Comparison of ENCODE assay signal across 13 cellular contexts in the genomic region with DNA sequence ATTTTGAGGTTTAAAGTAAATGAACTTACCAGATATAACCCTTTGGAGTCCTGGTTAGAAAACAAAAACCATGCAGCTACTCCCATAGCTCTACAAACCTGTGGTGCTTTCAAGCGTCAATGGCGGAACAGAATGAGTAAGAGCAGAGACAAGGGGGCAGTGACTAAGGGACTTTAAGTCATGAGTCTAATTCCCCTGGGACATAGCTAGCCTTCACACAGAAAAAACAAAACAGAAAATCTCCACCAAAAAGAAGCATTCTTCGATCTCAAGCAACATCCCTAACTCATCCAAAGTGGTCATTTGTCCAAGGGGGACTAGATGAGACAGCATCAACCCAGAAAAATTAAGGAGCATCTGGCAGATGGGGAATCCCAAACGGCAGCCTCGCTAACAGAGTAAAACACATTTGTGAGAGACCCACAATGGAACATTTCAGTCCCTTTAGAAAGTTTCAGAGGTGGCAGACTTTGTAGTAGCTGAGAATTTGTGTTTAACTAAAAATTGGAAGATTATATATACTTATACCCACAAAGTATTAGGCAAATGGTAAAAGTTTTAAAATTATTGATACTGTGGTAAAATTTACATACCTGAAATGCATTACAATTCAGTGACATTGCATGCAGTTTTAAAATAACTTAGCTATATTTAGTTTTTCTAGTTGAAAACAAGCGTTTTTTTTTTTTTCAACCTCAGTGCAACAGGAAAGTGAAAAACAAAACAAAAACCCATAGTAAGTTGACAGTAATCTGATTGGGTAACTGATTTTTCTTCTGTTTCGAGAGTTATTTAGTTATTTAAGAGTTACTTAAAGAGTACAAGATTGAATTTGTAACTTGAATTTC.
A peak's percentile ranks its signal among the peaks of the same experiment; 100 is the strongest.
DNase-seq lines count a peak whose midpoint lies in the region; ATAC-seq and TF ChIP-seq lines count a peak whose summit lies in the region.
"Had no signal": no experiment of that assay in that cellular context is flagged by ENCODE, and none has a peak within 500 bp of the region (broad histone marks: within the 10 kb centered on the region; RNA-seq: fewer than 3 reads in every experiment).

No MANE protein-coding gene starts in this region.

- H3F3A ChIP-seq in PC-3 (ENCODE audit: low read length, unreplicated experiment): no peaks in the 10 kb centered on the region

- no peaks in the 10 kb centered on the region for H3K9me3 Mint-ChIP-seq in IgD-negative memory B cell
- H3K9me3 Mint-ChIP-seq: neural crest cell had no signal

- TF ChIP-seq POLR2A in body of pancreas (IDR thresholded peaks at IDR 0.05) (no peak), uterus (IDR thresholded peaks at IDR 0.05) (no peak)

- H3K36me3 Mint-ChIP-seq in IgD-negative memory B cell: peaks cover 1% of the 10 kb centered on the region

- intact Hi-C loops in A673 (cut with micrococcal nuclease; ENCODE audit: unreplicated experiment): no loop called here
- intact Hi-C loops in body of pancreas (cut with DNase I): no loop called here
- intact Hi-C loops in uterus (cut with DNase I; ENCODE audit: low total_unique reads): no loop called here
- intact Hi-C loops in PC-3 (cut with micrococcal nuclease): no loop called here

- WGBS in body of pancreas, 2 donors: 78 to 83% methylated on average over 7 of the region's 7 CpGs

- H2AFZ ChIP-seq in PC-3 (ENCODE audit: low read length): no peak overlapping the region

- H3K4me1 Mint-ChIP-seq in IgD-negative memory B cell: peaks cover 10 to 19% (median 12%) of the 10 kb centered on the region in 3 donors

- DNase-seq in A673 (ENCODE audit: low spot score) (peak; percentile 33), body of pancreas (no peak), uterus (no peak), NCI-H2171 (lab: John Stamatoyannopoulos, UW) (no peak), PC-3 (no peak)
- DNase-seq: ACHN, H7, head of caudate nucleus, NCI-H748 treated with DMSO at 0.1 percent for 48 hours had no signal

- H3K9me2 ChIP-seq in PC-3 (replicated peaks; ENCODE audit: low read length): no peaks in the 10 kb centered on the region

- H3K27me3 Mint-ChIP-seq in IgD-negative memory B cell: no peaks in the 10 kb centered on the region

- no peaks in the 10 kb centered on the region for H3K27me3 ChIP-seq in A673 (replicated peaks; ENCODE audit: insufficient read depth, low read depth, low read length, poor library complexity)
- no peaks in the 10 kb centered on the region for H3K27me3 ChIP-seq in body of pancreas
- no peaks in the 10 kb centered on the region for H3K27me3 ChIP-seq in uterus
- H3K27me3 ChIP-seq in PC-3 (ENCODE audit: low read length): no peaks in the 10 kb centered on the region

- no peaks in the 10 kb centered on the region for H3K36me3 ChIP-seq in A673 (ENCODE audit: insufficient read depth, low read length, poor library complexity, severe bottlenecking)
- no peaks in the 10 kb centered on the region for H3K36me3 ChIP-seq in body of pancreas (replicated peaks in 1 of 2; ENCODE audit: insufficient read depth in 1 of 2, low read depth in 2 of 2)
- H3K36me3 ChIP-seq in uterus: no peaks in the 10 kb centered on the region
- H3K36me3 ChIP-seq in PC-3 (ENCODE audit: low read depth, low read length): no peaks in the 10 kb centered on the region

- H3K27ac Mint-ChIP-seq in IgD-negative memory B cell: peak overlapping the region; percentile 71 to 96 (median 90)

- no peak overlapping the region for H3K9ac ChIP-seq in PC-3 (ENCODE audit: low read length)

- peak overlapping the region; percentile 53 to 92 (median 82) for H3K4me3 Mint-ChIP-seq in IgD-negative memory B cell
- H3K4me3 Mint-ChIP-seq: neural crest cell had no signal

- CTCF ChIA-PET in A673 (lab: Charles Lee): no interaction called here
- CTCF ChIA-PET in PC-3 (lab: Charles Lee): no interaction called here

- H3K27ac ChIP-seq in A673 (ENCODE audit: low read depth, low read length, poor library complexity, severe bottlenecking) (no peak overlapping the region), body of pancreas (no peak overlapping the region), uterus (no peak overlapping the region), PC-3 (ENCODE audit: low read length) (no peak overlapping the region)

- ATAC-seq in GM19035 (IDR thresholded peaks at IDR 0.05; ENCODE audit: unreplicated experiment): peak; percentile 91
- ATAC-seq in HG02678 (IDR thresholded peaks at IDR 0.05; ENCODE audit: unreplicated experiment): peak; percentile 89
- no peak for ATAC-seq in body of pancreas
- no peak for ATAC-seq in PC-3

- TF ChIP-seq CTCF in A673 (conservative IDR thresholded peaks at IDR 0.05; ENCODE audit: low read depth, low read length): no peak
- no peak for TF ChIP-seq CTCF in body of pancreas (IDR thresholded peaks at IDR 0.05)
- TF ChIP-seq CTCF in uterus (IDR thresholded peaks at IDR 0.05): no peak
- TF ChIP-seq CTCF in PC-3 (conservative IDR thresholded peaks at IDR 0.05; ENCODE audit: low read depth, low read length): no peak

- POLR2A ChIA-PET in A673 (lab: Charles Lee; ENCODE audit: low non-redundant PET) (no interaction called here), PC-3 (lab: Charles Lee; ENCODE audit: unreplicated experiment) (interaction anchor here (0.6 kb wide), 1 partner anchor 73 kb away, joined by 4 read pairs; no protein-coding TSS in a partner anchor)

- no peak overlapping the region for H3K4me3 ChIP-seq in A673 (ENCODE audit: low read depth, low read length, poor library complexity, severe bottlenecking)
- no peak overlapping the region for H3K4me3 ChIP-seq in body of pancreas
- H3K4me3 ChIP-seq in uterus: no peak overlapping the region
- H3K4me3 ChIP-seq in PC-3 (ENCODE audit: low read length): no peak overlapping the region

- H3K79me2 ChIP-seq in PC-3 (ENCODE audit: low read length): no peaks in the 10 kb centered on the region

- no peak overlapping the region for H3K4me2 ChIP-seq in PC-3 (ENCODE audit: low read length)

- no peaks in the 10 kb centered on the region for H4K20me1 ChIP-seq in PC-3 (ENCODE audit: low read length)

- H3K4me1 ChIP-seq in A673 (ENCODE audit: insufficient read depth, low read length, poor library complexity, severe bottlenecking) (peaks cover 10% of the 10 kb centered on the region), body of pancreas (no peaks in the 10 kb centered on the region), uterus (no peaks in the 10 kb centered on the region), PC-3 (ENCODE audit: insufficient read depth, low read length) (no peaks in the 10 kb centered on the region)

- no TSS peak for BruUV-seq in A673 (replicated peaks; lab: Mats Ljungman, UMichigan)
- no TSS peak for BruUV-seq in PC-3 (replicated peaks; lab: Mats Ljungman, UMichigan)

- H3K9me3 ChIP-seq in A673 (ENCODE audit: low read depth, low read length, poor library complexity, severe bottlenecking) (no peaks in the 10 kb centered on the region), body of pancreas (no peaks in the 10 kb centered on the region), uterus (no peaks in the 10 kb centered on the region), PC-3 (ENCODE audit: low read length) (no peaks in the 10 kb centered on the region)

Comparison
In these comparisons a context has a peak if more than half of its experiments do, and no peak if none do; other contexts are left out.
1. ATAC-seq: peak in GM19035 (single experiment) and HG02678 (single experiment); none in body of pancreas (single experiment) and PC-3 (single experiment).